In the genomic region with DNA sequence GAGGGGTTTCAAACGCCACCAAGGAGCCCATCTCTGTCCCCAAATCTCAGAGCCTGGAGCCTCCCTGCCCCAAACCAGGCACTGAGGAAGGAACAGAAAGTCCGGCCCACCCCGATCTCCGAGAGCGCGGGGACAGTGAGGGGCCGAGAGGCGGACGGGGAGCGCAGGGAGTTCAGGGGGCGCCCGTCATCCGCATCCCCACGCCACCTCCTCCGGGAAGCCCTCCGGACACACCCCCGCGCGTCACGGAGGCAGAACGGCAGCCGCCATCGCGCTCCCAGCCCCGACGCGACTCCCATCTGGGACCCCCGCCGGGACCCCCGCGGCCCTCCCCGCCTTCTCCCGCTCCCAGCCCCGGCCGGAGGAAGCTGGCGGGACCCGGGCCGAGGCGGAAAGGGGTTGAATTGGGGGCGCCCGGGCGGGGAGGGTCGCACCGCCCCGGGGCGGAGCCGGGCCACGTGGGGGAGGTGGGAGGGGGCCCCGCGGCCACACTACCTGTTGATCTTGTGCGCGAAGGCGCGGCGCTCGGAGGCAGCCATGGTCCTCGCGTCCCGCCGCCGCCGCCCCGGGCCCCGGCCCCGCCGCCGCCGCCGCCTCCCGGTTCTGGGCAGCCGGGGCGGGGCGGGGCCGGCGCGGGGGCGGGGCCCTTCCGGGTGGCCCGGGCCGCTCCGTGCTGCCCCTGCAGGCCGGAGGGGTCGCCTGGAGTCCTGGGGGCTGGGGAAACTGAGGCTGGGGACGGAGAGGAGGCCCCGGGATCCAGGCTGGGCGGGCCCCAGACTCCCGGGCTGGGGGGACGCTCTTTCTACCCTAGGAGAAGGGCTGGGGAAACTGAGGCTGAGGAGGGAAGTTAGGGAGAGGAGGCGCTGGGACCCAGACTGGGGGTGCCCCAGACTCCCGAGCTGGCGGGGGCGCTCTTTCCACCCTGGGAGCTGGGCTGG, we compare ENCODE assay signal across 1 cellular context.
TF ChIP-seq lines count a peak whose summit lies in the region.

A gene with protein sequence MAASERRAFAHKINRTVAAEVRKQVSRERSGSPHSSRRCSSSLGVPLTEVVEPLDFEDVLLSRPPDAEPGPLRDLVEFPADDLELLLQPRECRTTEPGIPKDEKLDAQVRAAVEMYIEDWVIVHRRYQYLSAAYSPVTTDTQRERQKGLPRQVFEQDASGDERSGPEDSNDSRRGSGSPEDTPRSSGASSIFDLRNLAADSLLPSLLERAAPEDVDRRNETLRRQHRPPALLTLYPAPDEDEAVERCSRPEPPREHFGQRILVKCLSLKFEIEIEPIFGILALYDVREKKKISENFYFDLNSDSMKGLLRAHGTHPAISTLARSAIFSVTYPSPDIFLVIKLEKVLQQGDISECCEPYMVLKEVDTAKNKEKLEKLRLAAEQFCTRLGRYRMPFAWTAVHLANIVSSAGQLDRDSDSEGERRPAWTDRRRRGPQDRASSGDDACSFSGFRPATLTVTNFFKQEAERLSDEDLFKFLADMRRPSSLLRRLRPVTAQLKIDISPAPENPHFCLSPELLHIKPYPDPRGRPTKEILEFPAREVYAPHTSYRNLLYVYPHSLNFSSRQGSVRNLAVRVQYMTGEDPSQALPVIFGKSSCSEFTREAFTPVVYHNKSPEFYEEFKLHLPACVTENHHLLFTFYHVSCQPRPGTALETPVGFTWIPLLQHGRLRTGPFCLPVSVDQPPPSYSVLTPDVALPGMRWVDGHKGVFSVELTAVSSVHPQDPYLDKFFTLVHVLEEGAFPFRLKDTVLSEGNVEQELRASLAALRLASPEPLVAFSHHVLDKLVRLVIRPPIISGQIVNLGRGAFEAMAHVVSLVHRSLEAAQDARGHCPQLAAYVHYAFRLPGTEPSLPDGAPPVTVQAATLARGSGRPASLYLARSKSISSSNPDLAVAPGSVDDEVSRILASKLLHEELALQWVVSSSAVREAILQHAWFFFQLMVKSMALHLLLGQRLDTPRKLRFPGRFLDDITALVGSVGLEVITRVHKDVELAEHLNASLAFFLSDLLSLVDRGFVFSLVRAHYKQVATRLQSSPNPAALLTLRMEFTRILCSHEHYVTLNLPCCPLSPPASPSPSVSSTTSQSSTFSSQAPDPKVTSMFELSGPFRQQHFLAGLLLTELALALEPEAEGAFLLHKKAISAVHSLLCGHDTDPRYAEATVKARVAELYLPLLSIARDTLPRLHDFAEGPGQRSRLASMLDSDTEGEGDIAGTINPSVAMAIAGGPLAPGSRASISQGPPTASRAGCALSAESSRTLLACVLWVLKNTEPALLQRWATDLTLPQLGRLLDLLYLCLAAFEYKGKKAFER (N-terminal part only) (minus strand): TSS at position 623 of the 938 bp plus-strand sequence. CDS start 84 bp downstream, at position 539.

TF ChIP-seq in A549, 52 proteins besides CTCF, POLR2A, EP300 and RAD21:
- TF ChIP-seq GATA3 (IDR thresholded peaks at IDR 0.05; ENCODE audit: borderline replicate concordance) (no peak), PHF8 (IDR thresholded peaks at IDR 0.05; ENCODE audit: borderline replicate concordance, low read depth) (peak; percentile 40; the same call in 1 of the 2 replicates), SMC3 (IDR thresholded peaks at IDR 0.05) (no peak), ZFP36 (IDR thresholded peaks at IDR 0.05; ENCODE audit: borderline replicate concordance, partially characterized antibody) (peak; percentile 99)
- TF ChIP-seq, protein P1, sequence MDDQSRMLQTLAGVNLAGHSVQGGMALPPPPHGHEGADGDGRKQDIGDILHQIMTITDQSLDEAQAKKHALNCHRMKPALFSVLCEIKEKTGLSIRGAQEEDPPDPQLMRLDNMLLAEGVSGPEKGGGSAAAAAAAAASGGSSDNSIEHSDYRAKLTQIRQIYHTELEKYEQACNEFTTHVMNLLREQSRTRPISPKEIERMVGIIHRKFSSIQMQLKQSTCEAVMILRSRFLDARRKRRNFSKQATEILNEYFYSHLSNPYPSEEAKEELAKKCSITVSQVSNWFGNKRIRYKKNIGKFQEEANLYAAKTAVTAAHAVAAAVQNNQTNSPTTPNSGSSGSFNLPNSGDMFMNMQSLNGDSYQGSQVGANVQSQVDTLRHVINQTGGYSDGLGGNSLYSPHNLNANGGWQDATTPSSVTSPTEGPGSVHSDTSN (IDR thresholded peaks at IDR 0.05), result no peak
